In genomic region chr13:43865892-43866291, GRCh38 we compare ENCODE assay signal across 16 cellular contexts. TPM values are rescaled to one million over a fixed set of nuclear protein-coding genes. Genes with fewer than 3 reads are reported as not detected.
DNase-seq lines count a peak whose midpoint lies in the region; ATAC-seq, FAIRE-seq and TF ChIP-seq lines count a peak whose summit lies in the region.
"Had no signal": no experiment of that assay in that cellular context is flagged by ENCODE, and none has a peak within 500 bp of the region (broad histone marks: within the 10 kb centered on the region; RNA-seq: fewer than 3 reads in every experiment).

No MANE protein-coding gene starts in this region.

- no peaks in the 10 kb centered on the region for H3K27me3 Mint-ChIP-seq in stimulated activated naive B cell treated with anti-CD40 and anti-IgM and Interleukin-4, amounts not matched to agents 10 μg/mL and 1 μg/mL and 100 μg/mL, for 72 hours

- no peak for ATAC-seq in omental fat pad (ENCODE audit: low FRiP score)
- ATAC-seq in stimulated activated naive B cell treated with anti-CD40 and anti-IgM and Interleukin-4, amounts not matched to agents 10 μg/mL and 1 μg/mL and 100 μg/mL, for 72 hours (replicated peaks): no peak
- ATAC-seq: activated naive CD4-positive, alpha-beta T cell treated with anti-CD3 and anti-CD28 coated beads, Interleukin-2, amount 50 U/mL, for 72 hours; left colon had no signal

- TF ChIP-seq CTCF in dorsolateral prefrontal cortex (IDR thresholded peaks at IDR 0.05 in 54 of 56, conservative IDR thresholded peaks at IDR 0.05 in 2 of 56; ENCODE audit: low read depth in 1 of 56, partially characterized antibody in 56 of 56) (no peak), omental fat pad (IDR thresholded peaks at IDR 0.05) (no peak)

- DNase-seq in COLO829 (ENCODE audit: low spot score) (peak; percentile 21), NCI-H226 (peak; percentile 34), dorsolateral prefrontal cortex (no peak), myocyte (ENCODE audit: low read depth) (peak; percentile 31), GM19239 (ENCODE audit: insufficient read length, low spot score) (no peak), NCI-H1048 (lab: John Stamatoyannopoulos, UW) (no peak), omental fat pad (ENCODE audit: low spot score) (no peak)
- DNase-seq in stimulated activated naive B cell treated with anti-CD40 and anti-IgM and Interleukin-4, amounts not matched to agents 10 μg/mL and 1 μg/mL and 100 μg/mL, for 72 hours: no peak
- DNase-seq: colonic mucosa, KBM-7, left colon, NCI-H2081 treated with DMSO at 0.1 percent for 48 hours, sigmoid colon, SJCRH30, stomach had no signal

- no peak overlapping the region for H3K27ac Mint-ChIP-seq in stimulated activated naive B cell treated with anti-CD40 and anti-IgM and Interleukin-4, amounts not matched to agents 10 μg/mL and 1 μg/mL and 100 μg/mL, for 72 hours
- H3K27ac Mint-ChIP-seq: activated naive CD4-positive, alpha-beta T cell treated with anti-CD3 and anti-CD28 coated beads, Interleukin-2, amount 50 U/mL, for 72 hours had no signal

- intact Hi-C loops in dorsolateral prefrontal cortex (cut with DNase I): no loop called here

- H3K9me3 Mint-ChIP-seq in stimulated activated naive B cell treated with anti-CD40 and anti-IgM and Interleukin-4, amounts not matched to agents 10 μg/mL and 1 μg/mL and 100 μg/mL, for 72 hours: no peaks in the 10 kb centered on the region
- H3K9me3 Mint-ChIP-seq: activated naive CD4-positive, alpha-beta T cell treated with anti-CD3 and anti-CD28 coated beads, Interleukin-2, amount 50 U/mL, for 72 hours had no signal

- no peak overlapping the region for H3K4me3 ChIP-seq in dorsolateral prefrontal cortex
- H3K4me3 ChIP-seq: colonic mucosa, sigmoid colon, SJCRH30, stomach had no signal

- no peaks in the 10 kb centered on the region for H3K27me3 ChIP-seq in dorsolateral prefrontal cortex
- H3K27me3 ChIP-seq: colonic mucosa, sigmoid colon, SJCRH30, stomach had no signal

- H3K36me3 Mint-ChIP-seq in stimulated activated naive B cell treated with anti-CD40 and anti-IgM and Interleukin-4, amounts not matched to agents 10 μg/mL and 1 μg/mL and 100 μg/mL, for 72 hours: peaks cover 10 to 11% of the 10 kb centered on the region in 2 donors
- H3K36me3 Mint-ChIP-seq: activated naive CD4-positive, alpha-beta T cell treated with anti-CD3 and anti-CD28 coated beads, Interleukin-2, amount 50 U/mL, for 72 hours had no signal

- peak overlapping the region in 37 of 59 donors; percentile 1 to 80 (median 43) for H3K27ac ChIP-seq in dorsolateral prefrontal cortex
- H3K27ac ChIP-seq: colonic mucosa, sigmoid colon, SJCRH30, stomach had no signal

- FAIRE-seq in GM19239 (lab: Jason Lieb, UNC): no peak

- H3K4me1 Mint-ChIP-seq in stimulated activated naive B cell treated with anti-CD40 and anti-IgM and Interleukin-4, amounts not matched to agents 10 μg/mL and 1 μg/mL and 100 μg/mL, for 72 hours: no peaks in the 10 kb centered on the region

- no peak overlapping the region for H3K4me3 Mint-ChIP-seq in stimulated activated naive B cell treated with anti-CD40 and anti-IgM and Interleukin-4, amounts not matched to agents 10 μg/mL and 1 μg/mL and 100 μg/mL, for 72 hours

RNA-seq across cellular contexts. Expression of gene CCDC122, which starts 13.6 kb away (rescaled TPM):
- total RNA-seq in dorsolateral prefrontal cortex (10 to 100 TPM in 17 of 120 experiments, 1 to 10 TPM in 101, under 1 TPM in 2; 0.69 to 15.7 (median 5.3) TPM), myocyte (5.2 and 7.7 TPM in 2 replicates), omental fat pad (1 to 10 TPM; 1.3 to 2.7 (median 1.8) TPM)
- polyA plus RNA-seq in myocyte (2012): 3.3 TPM

RNA-seq across cellular contexts. Expression of gene LACC1, which starts 13.8 kb away (rescaled TPM):
- total RNA-seq in dorsolateral prefrontal cortex (10 to 100 TPM in 86 of 120 experiments, 1 to 10 TPM in 34; 4.5 to 56.8 (median 15.0) TPM), myocyte (4.8 and 8.8 TPM in 2 replicates), omental fat pad (10 to 100 TPM in 3 of 4 donors, 1 to 10 TPM in 1; 8.7 to 14.8 (median 10.8) TPM)
- 2.3 TPM for polyA plus RNA-seq in myocyte (2012)

Comparison
In these comparisons a context has a peak if more than half of its experiments do, and no peak if none do; other contexts are left out.
1. DNase-seq: peak in COLO829 (single experiment), NCI-H226 (single experiment) and myocyte (single experiment); none in dorsolateral prefrontal cortex (0 of 10), GM19239 (single experiment), NCI-H1048 (single experiment), omental fat pad (single experiment) and stimulated activated naive B cell treated with anti-CD40 and anti-IgM and Interleukin-4, amounts not matched to agents 10 μg/mL and 1 μg/mL and 100 μg/mL, for 72 hours (single experiment).